Comparison of ENCODE assay signal across 17 cellular contexts in the genomic region with DNA sequence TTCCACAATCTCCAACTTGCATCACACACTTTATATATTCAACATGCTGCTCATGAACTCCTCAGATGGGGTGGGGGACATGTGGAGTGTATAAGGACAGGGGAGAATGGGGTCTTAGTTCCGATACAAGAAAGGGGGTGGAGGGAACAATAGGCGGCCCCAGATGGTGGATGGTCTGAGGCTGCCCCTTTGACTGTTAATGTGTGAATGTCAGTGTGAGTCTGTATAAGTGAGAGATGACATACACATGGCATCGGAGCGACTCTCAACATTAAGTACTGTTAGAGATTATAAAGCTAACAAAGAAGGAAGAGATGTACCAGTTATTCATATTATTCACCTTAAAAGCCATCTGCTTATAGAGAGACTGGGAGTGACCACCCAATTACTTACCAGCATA.
A peak's percentile ranks its signal among the peaks of the same experiment; 100 is the strongest.
DNase-seq lines count a peak whose midpoint lies in the region; ATAC-seq and TF ChIP-seq lines count a peak whose summit lies in the region.
"Had no signal": no experiment of that assay in that cellular context is flagged by ENCODE, and none has a peak within 500 bp of the region (broad histone marks: within the 10 kb centered on the region; RNA-seq: fewer than 3 reads in every experiment).

No MANE protein-coding gene starts in this region.

- H3K9me3 ChIP-seq in right atrium auricular region (no peaks in the 10 kb centered on the region), endodermal cell (ENCODE audit: control insufficient read depth, low read length) (no peaks in the 10 kb centered on the region)
- H3K9me3 ChIP-seq: Caco-2, HAP-1 had no signal

- no peak overlapping the region for H3K9ac ChIP-seq in endodermal cell (ENCODE audit: extremely low read depth, low read length, poor library complexity, severe bottlenecking)
- H3K9ac ChIP-seq: BLaER1 had no signal

- peaks cover 33% of the 10 kb centered on the region for H3K4me1 Mint-ChIP-seq in endodermal cell
- H3K4me1 Mint-ChIP-seq: B cell; CD4-positive, CD25-positive, alpha-beta regulatory T cell had no signal

- 96% methylated on average over 3 of the region's 4 CpGs; no CpG with 5 or more reads in 1 of the 2 experiments for WGBS in endodermal cell (ENCODE audit: insufficient coverage in 1 of 2, insufficient read length in 1 of 2), 2 experiments

- no peak overlapping the region for H3K4me3 Mint-ChIP-seq in endodermal cell
- H3K4me3 Mint-ChIP-seq: B cell; CD4-positive, CD25-positive, alpha-beta regulatory T cell; CD8-positive, alpha-beta T cell had no signal

- H3K27me3 ChIP-seq in right atrium auricular region: no peaks in the 10 kb centered on the region
- H3K27me3 ChIP-seq in endodermal cell (ENCODE audit: control insufficient read depth, insufficient read depth, low read length, poor library complexity, severe bottlenecking): no peaks in the 10 kb centered on the region
- H3K27me3 ChIP-seq: BLaER1 had no signal

- H3K36me3 ChIP-seq in right atrium auricular region: no peaks in the 10 kb centered on the region
- H3K36me3 ChIP-seq in endodermal cell (ENCODE audit: control insufficient read depth, insufficient read depth, low read length): no peaks in the 10 kb centered on the region
- H3K36me3 ChIP-seq: BLaER1, HAP-1 had no signal

- no peak overlapping the region for H3K4me3 ChIP-seq in right atrium auricular region
- no peak overlapping the region for H3K4me3 ChIP-seq in endodermal cell (ENCODE audit: low read length)
- H3K4me3 ChIP-seq: BLaER1, HAP-1 had no signal

- peaks cover 1% of the 10 kb centered on the region for H3K27me3 Mint-ChIP-seq in endodermal cell (ENCODE audit: insufficient read depth)

- TF ChIP-seq CTCF in right atrium auricular region (IDR thresholded peaks at IDR 0.05): no peak
- TF ChIP-seq CTCF in endodermal cell (conservative IDR thresholded peaks at IDR 0.05): no peak

- peaks cover 2% of the 10 kb centered on the region for H3K9me3 Mint-ChIP-seq in endodermal cell
- H3K9me3 Mint-ChIP-seq: CD8-positive, alpha-beta T cell had no signal

- H3K36me3 Mint-ChIP-seq in endodermal cell (ENCODE audit: low read depth): no peaks in the 10 kb centered on the region
- H3K36me3 Mint-ChIP-seq: CD4-positive, CD25-positive, alpha-beta regulatory T cell; CD8-positive, alpha-beta T cell had no signal

- H3K4me1 ChIP-seq in right atrium auricular region: no peaks in the 10 kb centered on the region
- H3K4me1 ChIP-seq in endodermal cell (ENCODE audit: control insufficient read depth, insufficient read depth, low read length): peaks cover 4% of the 10 kb centered on the region
- H3K4me1 ChIP-seq: HAP-1 had no signal

- intact Hi-C loops in cardiac septum (cut with DNase I): no loop called here

- no peak for ATAC-seq in HG03439 (IDR thresholded peaks at IDR 0.05; ENCODE audit: unreplicated experiment)
- ATAC-seq: CD8-positive, alpha-beta T cell had no signal

- H3K27ac ChIP-seq in right atrium auricular region (no peak overlapping the region), endodermal cell (ENCODE audit: low read depth, low read length) (peak overlapping the region; percentile 30)
- H3K27ac ChIP-seq: BLaER1, C4-2B had no signal

- H3K27ac Mint-ChIP-seq in endodermal cell: no peak overlapping the region
- H3K27ac Mint-ChIP-seq: B cell; CD4-positive, CD25-positive, alpha-beta regulatory T cell; CD8-positive, alpha-beta T cell had no signal

- peak; percentile 28 for DNase-seq in right atrium auricular region (ENCODE audit: low spot score)
- no peak for DNase-seq in cardiac septum (ENCODE audit: low spot score)
- DNase-seq in endodermal cell: peak; percentile 17
- DNase-seq in islet precursor cell: peak; percentile 35
- no peak for DNase-seq in HCEC 1CT
- DNase-seq in hippocampal formation (lab: John Stamatoyannopoulos, UW): no peak
- DNase-seq: Caco-2; CD4-positive, CD25-positive, alpha-beta regulatory T cell; CD8-positive, alpha-beta T cell; DMS153; DND-41; GOT3 had no signal

Comparison
In these comparisons a context has a peak if more than half of its experiments do, and no peak if none do; other contexts are left out.
1. DNase-seq: peak in right atrium auricular region (single experiment), endodermal cell (single experiment) and islet precursor cell (single experiment); none in cardiac septum (single experiment), HCEC 1CT (single experiment) and hippocampal formation (0 of 2).